Comparison of ENCODE assay signal across 21 cellular contexts in genomic region chr1:160438935-160439334, GRCh38. TPM values are rescaled to one million over a fixed set of nuclear protein-coding genes. Genes with fewer than 3 reads are reported as not detected.
DNase-seq lines count a peak whose midpoint lies in the region; ATAC-seq, FAIRE-seq and TF ChIP-seq lines count a peak whose summit lies in the region.
"Had no signal": no experiment of that assay in that cellular context is flagged by ENCODE, and none has a peak within 500 bp of the region (broad histone marks: within the 10 kb centered on the region; RNA-seq: fewer than 3 reads in every experiment).

No MANE protein-coding gene starts in this region.

- no peak for TF ChIP-seq POLR2A in GM12891 (IDR thresholded peaks at IDR 0.05; ENCODE audit: low read depth, low read length)

- no peaks in the 10 kb centered on the region for H3K9me3 ChIP-seq in SJCRH30 (replicated peaks)
- H3K9me3 ChIP-seq: prostate gland, transverse colon had no signal

- H3K27ac ChIP-seq in SJCRH30: no peak overlapping the region
- H3K27ac ChIP-seq: 22Rv1, prostate gland had no signal

- CTCF ChIA-PET in activated B cell treated with CpG ODN at 0.5 μM for 24 hours (lab: Charles Lee): no interaction called here

- FAIRE-seq in GM12891 (lab: Jason Lieb, UNC): peak; percentile 47

- H3K4me1 ChIP-seq in SJCRH30: no peaks in the 10 kb centered on the region
- H3K4me1 ChIP-seq: prostate gland had no signal

- H3K36me3 ChIP-seq in SJCRH30 (no peaks in the 10 kb centered on the region), H7 (replicated peaks; ENCODE audit: control insufficient read depth, insufficient read depth, low read length) (no peaks in the 10 kb centered on the region)
- H3K36me3 ChIP-seq: prostate gland, transverse colon had no signal

- no peaks in the 10 kb centered on the region for H3K27me3 ChIP-seq in SJCRH30
- no peaks in the 10 kb centered on the region for H3K27me3 ChIP-seq in H7 (ENCODE audit: control insufficient read depth, insufficient read depth, low read length)
- H3K27me3 ChIP-seq: transverse colon had no signal

- H3K4me1 Mint-ChIP-seq in activated B cell treated with CpG ODN at 0.5 μM for 24 hours (peaks cover 68% of the 10 kb centered on the region), memory B cell (peaks cover 25% of the 10 kb centered on the region)
- H3K4me1 Mint-ChIP-seq: nephron progenitor cell had no signal

- no peaks in the 10 kb centered on the region for H3K27me3 Mint-ChIP-seq in activated B cell treated with CpG ODN at 0.5 μM for 24 hours
- no peaks in the 10 kb centered on the region for H3K27me3 Mint-ChIP-seq in memory B cell

- H3K27ac Mint-ChIP-seq in activated B cell treated with CpG ODN at 0.5 μM for 24 hours (peak overlapping the region; percentile 97), memory B cell (peak overlapping the region; percentile 96)
- H3K27ac Mint-ChIP-seq: nephron progenitor cell had no signal

- DNase-seq in DMS53 (lab: John Stamatoyannopoulos, UW) (peak; percentile 13), DMS53 treated with DMSO at 0.1 percent for 48 hours (lab: John Stamatoyannopoulos, UW; ENCODE audit: unreplicated experiment) (no peak), GM12891 (ENCODE audit: insufficient read length, low spot score) (no peak), activated B cell treated with CpG ODN at 0.5 μM for 24 hours (no peak), memory B cell (ENCODE audit: low spot score in 2 of 2) (no peak), SW480 (ENCODE audit: low spot score) (no peak), SJCRH30 (no peak), H7 (no peak)
- DNase-seq: activated CD4-positive, CD25-positive, alpha-beta regulatory T cell; activated T-cell treated with anti-CD3 and anti-CD28 coated beads for 4 hours; effector CD8-positive, alpha-beta T cell; EL; NCI-H1694 treated with DMSO at 0.1 percent for 48 hours; nephron progenitor cell; transverse colon had no signal

- H3K4me3 ChIP-seq in SJCRH30: no peak overlapping the region
- no peak overlapping the region for H3K4me3 ChIP-seq in H7 (ENCODE audit: insufficient read depth, low read depth, low read length)
- H3K4me3 ChIP-seq: prostate gland, smooth muscle cell, transverse colon had no signal

- H3K9me3 Mint-ChIP-seq in activated B cell treated with CpG ODN at 0.5 μM for 24 hours: peaks cover 10% of the 10 kb centered on the region
- peaks cover 5% of the 10 kb centered on the region for H3K9me3 Mint-ChIP-seq in memory B cell
- H3K9me3 Mint-ChIP-seq: nephron progenitor cell had no signal

- POLR2A ChIA-PET in activated B cell treated with CpG ODN at 0.5 μM for 24 hours (lab: Charles Lee): no interaction called here

- H3K4me3 Mint-ChIP-seq in activated B cell treated with CpG ODN at 0.5 μM for 24 hours (peak overlapping the region; percentile 42), memory B cell (peak overlapping the region; percentile 53)
- H3K4me3 Mint-ChIP-seq: nephron progenitor cell had no signal

- ATAC-seq in activated B cell treated with CpG ODN at 0.5 μM for 24 hours (ENCODE audit: low read depth) (no peak), memory B cell (ENCODE audit: low read depth) (no peak)

- H3K36me3 Mint-ChIP-seq in activated B cell treated with CpG ODN at 0.5 μM for 24 hours (ENCODE audit: low read depth) (peaks cover 14% of the 10 kb centered on the region), memory B cell (peaks cover 3% of the 10 kb centered on the region)
- H3K36me3 Mint-ChIP-seq: CD14-positive monocyte had no signal

- TF ChIP-seq CTCF in activated B cell treated with CpG ODN at 0.5 μM for 24 hours (IDR thresholded peaks at IDR 0.05): no peak

- intact Hi-C loops in activated B cell treated with CpG ODN at 0.5 μM for 24 hours (cut with micrococcal nuclease): no loop called here

TF ChIP-seq in GM12891, 5 proteins besides CTCF, POLR2A, EP300 and RAD21:
- TF ChIP-seq POU2F2 (IDR thresholded peaks at IDR 0.05; ENCODE audit: low read depth, low read length) (no peak), PAX5 (IDR thresholded peaks at IDR 0.05; ENCODE audit: insufficient read depth, low read length, severe bottlenecking) (no peak), POLR2AphosphoS5 (IDR thresholded peaks at IDR 0.05; ENCODE audit: low read depth, low read length) (no peak), TAF1 (IDR thresholded peaks at IDR 0.05; ENCODE audit: low read depth, low read length) (no peak), SPI1 (IDR thresholded peaks at IDR 0.05; ENCODE audit: low read depth, low read length) (no peak)

RNA-seq across cellular contexts. Expression of gene VANGL2, which starts 38.6 kb away (rescaled TPM):
- polyA plus RNA-seq in GM12891 (2012; ENCODE audit: low read depth, missing spikeins): 0.78 TPM
- total RNA-seq in activated B cell treated with CpG ODN at 0.5 μM for 24 hours: 4.1 and 5.5 TPM in 2 replicates
- total RNA-seq in SJCRH30 (2014; rRNA removed; shearing (Covaris generic)): 11.1 and 12.8 TPM in 2 replicates
- total RNA-seq in H7 (2014; rRNA removed; shearing (Covaris generic)): 32.7 and 36.9 TPM in 2 replicates
- total RNA-seq: fibroblast of lung, lung microvascular endothelial cell had no signal
- polyA plus RNA-seq: CD14-positive monocyte had no signal
